Comparison of ENCODE assay signal across 10 cellular contexts in the genomic region with DNA sequence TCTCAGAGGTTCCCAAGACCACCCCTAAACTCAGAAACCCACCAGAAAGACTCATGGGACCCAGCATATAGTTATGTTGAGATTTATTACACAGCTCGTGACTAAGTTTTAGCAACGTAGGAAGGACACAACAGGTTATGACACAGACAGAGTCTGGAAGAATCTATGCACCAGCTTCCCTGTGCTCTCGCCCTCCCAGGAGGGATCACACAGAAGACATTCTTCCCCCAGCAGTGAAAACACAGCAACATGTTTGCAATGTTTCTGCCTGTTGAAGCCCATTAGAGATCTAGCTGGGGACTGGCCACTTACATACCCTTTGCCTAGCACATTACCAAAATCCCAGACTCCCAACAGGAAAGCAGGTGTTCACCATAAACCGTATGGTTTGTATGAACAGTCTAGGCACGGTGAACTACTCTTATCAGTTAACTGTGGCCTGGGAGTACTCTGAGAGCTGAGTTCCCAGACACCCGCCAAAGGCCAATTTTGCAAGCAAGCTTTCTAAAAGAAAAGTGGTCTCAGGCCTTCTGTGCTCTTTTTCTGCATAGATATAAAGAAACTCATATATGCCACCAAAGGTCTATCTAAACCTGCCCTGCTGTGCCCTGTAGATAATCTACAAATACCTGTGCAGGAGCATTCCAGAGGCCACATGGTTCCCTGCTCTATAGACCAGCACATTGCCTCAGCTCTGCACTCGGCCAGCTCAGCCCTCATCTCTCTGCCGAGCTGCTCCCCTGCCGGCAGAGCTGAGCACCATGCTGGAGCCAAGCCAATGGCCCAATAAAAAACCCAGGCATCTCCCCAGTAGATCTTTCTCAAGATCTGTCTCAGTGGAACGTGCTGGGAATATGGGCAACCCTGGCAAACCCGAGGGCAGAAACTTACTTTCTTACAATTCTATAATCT.
DNase-seq lines count a peak whose midpoint lies in the region; FAIRE-seq and TF ChIP-seq lines count a peak whose summit lies in the region.
"Had no signal": no experiment of that assay in that cellular context is flagged by ENCODE, and none has a peak within 500 bp of the region (broad histone marks: within the 10 kb centered on the region; RNA-seq: fewer than 3 reads in every experiment).

No MANE protein-coding gene starts in this region.

- FAIRE-seq in H54 (lab: Jason Lieb, UNC) = no peak

- CTCF ChIA-PET in PC-9 (lab: Charles Lee) = interaction anchor here (0.5 kb wide), 1 partner anchor 122 kb away, joined by 4 read pairs; no protein-coding TSS in a partner anchor

- H3K79me2 ChIP-seq in PC-9 (ENCODE audit: low read depth) = no peaks in the 10 kb centered on the region

- intact Hi-C loops in PC-9 (cut with micrococcal nuclease; ENCODE audit: unreplicated experiment) = no loop called here

- POLR2A ChIA-PET in PC-9 (lab: Charles Lee; ENCODE audit: unreplicated experiment) = no interaction called here

- H3F3A ChIP-seq in PC-9 (ENCODE audit: insufficient read depth, low read depth) = peaks cover 10% of the 10 kb centered on the region; the same call in 1 of the 2 replicates

- H3K27ac ChIP-seq in VCaP (peak overlapping the region; percentile 69), PC-9 (no peak overlapping the region)

- H3K4me3 ChIP-seq in retinal pigment epithelial cell (ENCODE audit: low read length) (no peak overlapping the region), PC-9 (no peak overlapping the region)

- DNase-seq in DMS79 treated with DMSO at 0.1 percent for 48 hours (lab: John Stamatoyannopoulos, UW) (peak; percentile 54), globus pallidus (ENCODE audit: low spot score) (peak; percentile 48), retinal pigment epithelial cell (ENCODE audit: low read depth) (no peak), PC-9 (no peak), COLO829 (ENCODE audit: low spot score) (no peak), H54 (ENCODE audit: insufficient read length, low spot score) (no peak)
- DNase-seq in activated effector memory CD4-positive, alpha-beta T cell treated with Interleukin-2 at 50 U/mL for 16 hours = no peak
- DNase-seq: foreskin melanocyte, NCI-H2029 had no signal

- TF ChIP-seq CTCF in VCaP (conservative IDR thresholded peaks at IDR 0.05) = peak; percentile 65
- peak; percentile 42 for TF ChIP-seq CTCF in retinal pigment epithelial cell (conservative IDR thresholded peaks at IDR 0.05; ENCODE audit: low read depth, low read length)
- TF ChIP-seq CTCF in PC-9 (conservative IDR thresholded peaks at IDR 0.05) = no peak

- no peaks in the 10 kb centered on the region for H3K36me3 ChIP-seq in PC-9 (ENCODE audit: low read depth)

- BruUV-seq in PC-9 (replicated peaks; lab: Mats Ljungman, UMichigan) = no TSS peak

- no peaks in the 10 kb centered on the region for H3K9me3 ChIP-seq in PC-9 (ENCODE audit: insufficient read depth, low read depth)

- H3K9me2 ChIP-seq in PC-9 (ENCODE audit: insufficient read depth) = no peaks in the 10 kb centered on the region

- no peak overlapping the region for H2AFZ ChIP-seq in PC-9

- H3K27me3 ChIP-seq in PC-9 (ENCODE audit: insufficient read depth, low read depth) = no peaks in the 10 kb centered on the region

- no peak for TF ChIP-seq POLR2A in H54 (IDR thresholded peaks at IDR 0.05; ENCODE audit: low read depth, low read length)

- H4K20me1 ChIP-seq in PC-9 (ENCODE audit: insufficient read depth) = no peaks in the 10 kb centered on the region

- no peak overlapping the region for H3K4me2 ChIP-seq in PC-9

- no peaks in the 10 kb centered on the region for H3K4me1 ChIP-seq in PC-9 (replicated peaks; ENCODE audit: insufficient read depth)

Comparison
In these comparisons a context has a peak if more than half of its experiments do, and no peak if none do; other contexts are left out.
1. DNase-seq: peak in DMS79 treated with DMSO at 0.1 percent for 48 hours (single experiment) and globus pallidus (single experiment); none in retinal pigment epithelial cell (single experiment), PC-9 (0 of 2), COLO829 (single experiment), H54 (single experiment) and activated effector memory CD4-positive, alpha-beta T cell treated with Interleukin-2 at 50 U/mL for 16 hours (single experiment).